In the genomic region with DNA sequence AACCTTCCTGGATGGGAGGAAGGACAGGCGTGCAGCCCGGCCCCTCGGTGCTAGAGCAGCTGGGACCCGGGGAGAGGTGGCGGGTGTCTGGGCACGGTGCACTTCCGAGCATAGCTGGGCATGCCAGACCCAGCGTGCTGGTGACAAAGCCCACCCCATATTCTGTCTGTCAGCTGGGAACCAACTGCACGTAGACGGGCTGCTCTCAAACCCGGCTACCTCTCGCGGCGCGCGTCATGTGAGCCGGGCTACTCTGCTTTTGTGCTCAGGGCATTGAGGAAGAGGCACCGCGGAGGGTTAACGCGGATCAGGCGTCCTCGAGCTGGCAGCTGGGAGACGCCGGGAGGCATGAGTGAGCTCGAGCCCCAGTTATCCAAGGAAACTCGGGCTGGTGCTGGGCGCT, we compare ENCODE assay signal across 9 cellular contexts.
DNase-seq lines count a peak whose midpoint lies in the region; ATAC-seq lines count a peak whose summit lies in the region.
"Had no signal": no experiment of that assay in that cellular context is flagged by ENCODE, and none has a peak within 500 bp of the region (broad histone marks: within the 10 kb centered on the region; RNA-seq: fewer than 3 reads in every experiment).

No MANE protein-coding gene starts in this region.

- DNase-seq in NCI-H1436 (lab: John Stamatoyannopoulos, UW) = peak; percentile 63
- DNase-seq in NCI-H1436 treated with DMSO at 0.1 percent for 48 hours (lab: John Stamatoyannopoulos, UW) = no peak
- peak; percentile 84 for DNase-seq in iPS-NIHi11 (ENCODE audit: low spot score)
- DNase-seq in superior temporal gyrus (ENCODE audit: extremely low spot score) = peak; percentile 71
- no peak for DNase-seq in stimulated activated CD4-positive, alpha-beta T cell treated with anti-CD3 and anti-CD28 coated beads, Interleukin-1b, Interleukin-23, amount 100 ng/mL, for 48 hours
- no peak for DNase-seq in DMS53 treated with DMSO at 0.1 percent for 48 hours (lab: John Stamatoyannopoulos, UW; ENCODE audit: unreplicated experiment)

- no peak for ATAC-seq in HG02938 (IDR thresholded peaks at IDR 0.05; ENCODE audit: unreplicated experiment)
- ATAC-seq: A549 had no signal

- H3K27ac ChIP-seq in angular gyrus (ENCODE audit: low read depth, low read length) = peak overlapping the region; percentile 22
- H3K27ac ChIP-seq: A549 had no signal

Comparison
In these comparisons a context has a peak if more than half of its experiments do, and no peak if none do; other contexts are left out.
1. DNase-seq: peak in NCI-H1436 (single experiment), iPS-NIHi11 (single experiment) and superior temporal gyrus (single experiment); none in NCI-H1436 treated with DMSO at 0.1 percent for 48 hours (single experiment), stimulated activated CD4-positive, alpha-beta T cell treated with anti-CD3 and anti-CD28 coated beads, Interleukin-1b, Interleukin-23, amount 100 ng/mL, for 48 hours (single experiment) and DMS53 treated with DMSO at 0.1 percent for 48 hours (single experiment).